Comparison of ENCODE assay signal across 28 cellular contexts in the genomic region with DNA sequence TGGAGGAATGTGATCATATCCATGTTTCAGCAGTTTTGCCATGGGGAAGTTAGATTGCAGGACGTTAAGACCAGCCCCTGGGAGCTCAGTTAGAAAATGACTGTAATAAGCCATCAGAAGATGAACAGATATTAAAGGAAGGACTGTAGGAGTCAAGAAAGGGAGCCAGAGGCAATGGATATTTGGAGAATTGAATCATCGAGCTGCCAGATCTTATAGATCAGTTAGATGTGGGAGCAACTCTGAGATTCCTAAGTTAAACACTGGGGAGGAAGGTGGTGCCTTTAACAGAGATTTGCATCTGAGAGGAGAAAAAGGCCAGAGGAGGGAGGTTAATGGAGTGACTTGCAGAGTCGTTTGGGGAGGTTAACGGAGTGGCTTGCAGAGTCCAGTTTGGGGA.
"Had no signal": no experiment of that assay in that cellular context is flagged by ENCODE, and none has a peak within 500 bp of the region (broad histone marks: within the 10 kb centered on the region; RNA-seq: fewer than 3 reads in every experiment).

No MANE protein-coding gene starts in this region.

- H3K9me3 ChIP-seq: MG63 had no signal

- DNase-seq: Karpas-422, Kasumi-1, MG63, MM.1S, MV-4-11, NCI-H1048, NCI-H1092, NCI-H1105, NCI-H1105 treated with DMSO at 0.1 percent for 48 hours, NCI-H1417, NCI-H1417 treated with DMSO at 0.1 percent for 48 hours, NCI-H1436, NCI-H1436 treated with DMSO at 0.1 percent for 48 hours, NCI-H146, NCI-H1694, NCI-H1694 treated with DMSO at 0.1 percent for 48 hours, NCI-H187, NCI-H187 treated with DMSO at 0.1 percent for 48 hours, NCI-H1930, NCI-H2081, NCI-H2081 treated with DMSO at 0.1 percent for 48 hours, NCI-H2171, NCI-H2171 treated with DMSO at 0.1 percent for 48 hours, NCI-H2227 treated with DMSO at 0.1 percent for 48 hours, NCI-H226, NCI-H446, NCI-H446 treated with DMSO at 0.1 percent for 48 hours, NCI-H510A had no signal

- H3K4me3 ChIP-seq: MG63 had no signal

- H3K36me3 ChIP-seq: MG63 had no signal
